Comparison of ENCODE assay signal across 27 cellular contexts in genomic region chr2:39708003-39708402, GRCh38. TPM values are rescaled to one million over a fixed set of nuclear protein-coding genes. Genes with fewer than 3 reads are reported as not detected.
"Had no signal": no experiment of that assay in that cellular context is flagged by ENCODE, and none has a peak within 500 bp of the region (broad histone marks: within the 10 kb centered on the region; RNA-seq: fewer than 3 reads in every experiment).

No MANE protein-coding gene starts in this region.

- H3K36me3 ChIP-seq: gastrocnemius medialis, neutrophil, stomach, thyroid gland had no signal

- H3K27ac Mint-ChIP-seq: memory B cell; natural killer cell; progenitor cell of endocrine pancreas; stimulated activated effector memory CD8-positive, alpha-beta T cell treated with anti-CD3 and anti-CD28 coated beads, Interleukin-12 subunit alpha, Interleukin-12 subunit beta, amount 100 ng/mL, for 72 hours; type B pancreatic cell had no signal

- H3K27ac ChIP-seq: epithelial cell of prostate, gastrocnemius medialis, heart left ventricle, hepatocyte, neutrophil, parathyroid adenoma, stomach, thyroid gland had no signal

- H3K79me2 ChIP-seq: hepatocyte, parathyroid adenoma had no signal

- H3K4me2 ChIP-seq: hepatocyte, smooth muscle cell had no signal

- H3K36me3 Mint-ChIP-seq: natural killer cell; stimulated activated effector memory CD8-positive, alpha-beta T cell treated with anti-CD3 and anti-CD28 coated beads, Interleukin-12 subunit alpha, Interleukin-12 subunit beta, amount 100 ng/mL, for 72 hours had no signal

- H3K9me3 ChIP-seq: gastrocnemius medialis, neutrophil, stomach, thyroid gland had no signal

- H3K4me3 ChIP-seq: dorsolateral prefrontal cortex, gastrocnemius medialis, heart left ventricle, hepatocyte, lung, smooth muscle cell, stomach, thyroid gland had no signal

- H3K4me1 ChIP-seq: gastrocnemius medialis, heart left ventricle, parathyroid adenoma, stomach, thyroid gland had no signal

- H3K4me1 Mint-ChIP-seq: memory B cell; natural killer cell; stimulated activated effector memory CD8-positive, alpha-beta T cell treated with anti-CD3 and anti-CD28 coated beads, Interleukin-12 subunit alpha, Interleukin-12 subunit beta, amount 100 ng/mL, for 72 hours had no signal

- H3K9me3 Mint-ChIP-seq: natural killer cell had no signal

- H3K27me3 Mint-ChIP-seq: progenitor cell of endocrine pancreas, type B pancreatic cell had no signal

- DNase-seq: effector CD4-positive, alpha-beta T cell; foreskin fibroblast; gastrocnemius medialis; heart left ventricle; kidney; natural killer cell; stimulated activated CD4-positive, alpha-beta T cell treated with anti-CD3 and anti-CD28 coated beads, Interleukin-2, amount 100 ng/mL, for 24 hours; stimulated activated CD4-positive, alpha-beta T cell treated with anti-CD3 and anti-CD28 coated beads, Interleukin-4, amount 100 ng/mL, for 24 hours; stimulated activated naive CD4-positive, alpha-beta T cell treated with Interleukin-2 at 50 U/mL for 16 hours; stomach; thyroid gland had no signal

- H3K9ac ChIP-seq: parathyroid adenoma had no signal

- H3K4me3 Mint-ChIP-seq: memory B cell; natural killer cell; stimulated activated effector memory CD8-positive, alpha-beta T cell treated with anti-CD3 and anti-CD28 coated beads, Interleukin-12 subunit alpha, Interleukin-12 subunit beta, amount 100 ng/mL, for 72 hours; type B pancreatic cell had no signal

- FAIRE-seq: colon, kidney had no signal

- H3K27me3 ChIP-seq: gastrocnemius medialis, heart left ventricle, hepatocyte, neutrophil, stomach, thyroid gland had no signal

- H2AFZ ChIP-seq: hepatocyte, parathyroid adenoma had no signal

- ATAC-seq: esophagus mucosa; gastrocnemius medialis; heart left ventricle; left lobe of liver; natural killer cell; sciatic nerve; stimulated activated effector memory CD8-positive, alpha-beta T cell treated with anti-CD3 and anti-CD28 coated beads, Interleukin-12 subunit alpha, Interleukin-12 subunit beta, amount 100 ng/mL, for 72 hours had no signal

RNA-seq across cellular contexts. Expression of gene TMEM178A, which starts 42.3 kb away (rescaled TPM):
- total RNA-seq: mononuclear cell had no signal
